ENCODE assay signal across 16 cellular contexts in the genomic region with DNA sequence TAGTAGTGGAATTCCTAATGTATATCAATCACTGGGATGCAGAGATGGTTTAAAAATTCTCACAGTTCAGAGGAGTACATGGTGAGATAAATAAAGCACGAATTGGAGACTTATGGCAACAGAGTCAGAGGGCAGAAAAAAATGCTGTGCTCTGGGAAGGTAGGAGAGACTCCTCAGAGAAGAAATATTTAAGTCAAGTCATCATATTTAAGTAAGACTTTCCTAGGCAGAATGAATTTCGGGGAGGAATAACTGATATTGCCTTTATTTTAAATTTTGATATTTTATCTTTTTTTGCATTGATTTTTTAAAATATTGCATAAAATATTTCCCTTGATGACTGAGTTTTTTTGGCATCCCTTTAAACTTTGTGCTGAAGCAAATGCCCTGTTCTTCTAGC.
DNase-seq lines count a peak whose midpoint lies in the region; ATAC-seq, FAIRE-seq and TF ChIP-seq lines count a peak whose summit lies in the region.
"Had no signal": no experiment of that assay in that cellular context is flagged by ENCODE, and none has a peak within 500 bp of the region (broad histone marks: within the 10 kb centered on the region; RNA-seq: fewer than 3 reads in every experiment).

No MANE protein-coding gene starts in this region.

- H2BK15ac ChIP-seq in IMR-90 (ENCODE audit: low read depth, low read length): no peak overlapping the region

- H3K9me3 Mint-ChIP-seq in immature natural killer cell (no peaks in the 10 kb centered on the region), nephron (peaks cover 3% of the 10 kb centered on the region)
- H3K9me3 Mint-ChIP-seq: CD4-positive, alpha-beta T cell had no signal

- no peak for TF ChIP-seq CTCF in A549 (IDR thresholded peaks at IDR 0.05)
- TF ChIP-seq CTCF in IMR-90 (conservative IDR thresholded peaks at IDR 0.05; ENCODE audit: low read depth, low read length): no peak
- no peak for TF ChIP-seq CTCF in nephron (IDR thresholded peaks at IDR 0.05; ENCODE audit: unreplicated experiment in 3 of 3)

- no peak overlapping the region for H4K91ac ChIP-seq in IMR-90 (ENCODE audit: insufficient read depth, low read depth, low read length)

- dilution Hi-C loops in IMR-90 (cut with HindIII; ENCODE audit: low sequenced_read_pairs, unreplicated experiment): no loop called here

- H3K9me3 ChIP-seq in A549: no peaks in the 10 kb centered on the region
- H3K9me3 ChIP-seq in IMR-90 (ENCODE audit: control insufficient read depth, insufficient read depth, low read length): no peaks in the 10 kb centered on the region
- H3K9me3 ChIP-seq: Caco-2 had no signal

- no peak overlapping the region for H3K18ac ChIP-seq in IMR-90 (ENCODE audit: low read depth, low read length)

- no peaks in the 10 kb centered on the region for H3K27me3 ChIP-seq in IMR-90 (ENCODE audit: control insufficient read depth, insufficient read depth, low read length)

- H3K36me3 Mint-ChIP-seq in immature natural killer cell: peaks cover 0 to 4% (median 4%) of the 10 kb centered on the region in 3 donors
- H3K36me3 Mint-ChIP-seq in nephron (ENCODE audit: low read depth): no peaks in the 10 kb centered on the region

- H3K27ac ChIP-seq in A549: no peak overlapping the region
- no peak overlapping the region for H3K27ac ChIP-seq in IMR-90 (ENCODE audit: insufficient read depth, low read length)
- H3K27ac ChIP-seq: C4-2B, GM23248 had no signal

- DNase-seq in A549 (ENCODE audit: low read depth in 1 of 2, low spot score in 1 of 2) (no peak), IMR-90 (no peak), immature natural killer cell (no peak), SIG-M5 (lab: John Stamatoyannopoulos, UW) (no peak), A172 (ENCODE audit: low spot score) (no peak)
- DNase-seq: AML-193; Caco-2; CD4-positive, alpha-beta T cell; GDM1; GM23248; HCEC 1CT had no signal

- BruUV-seq in IMR-90 (replicated peaks; lab: Mats Ljungman, UMichigan): no TSS peak

- no peak for TF ChIP-seq POLR2A in A549 (IDR thresholded peaks at IDR 0.05; ENCODE audit: low read length)
- TF ChIP-seq POLR2A in IMR-90 (IDR thresholded peaks at IDR 0.05; ENCODE audit: low read depth, low read length): no peak

- no peak overlapping the region for H3K14ac ChIP-seq in IMR-90 (replicated peaks; ENCODE audit: low read depth, low read length)

- H2BK20ac ChIP-seq in IMR-90 (ENCODE audit: low read depth, low read length): no peak overlapping the region

- no peak overlapping the region for H2AK9ac ChIP-seq in IMR-90 (replicated peaks; ENCODE audit: low read depth, low read length, poor library complexity)

- TF ChIP-seq RAD21 in A549 (conservative IDR thresholded peaks at IDR 0.05 in 1 of 2, IDR thresholded peaks at IDR 0.05 in 1 of 2) (no peak), IMR-90 (IDR thresholded peaks at IDR 0.05; ENCODE audit: low read length) (no peak)

- H3K36me3 ChIP-seq in IMR-90 (ENCODE audit: control insufficient read depth, insufficient read depth, low read length): no peaks in the 10 kb centered on the region

- ATAC-seq in A549 (no peak), IMR-90 (ENCODE audit: low read depth) (no peak)

- peak; percentile 23 for FAIRE-seq in A549 (lab: Jason Lieb, UNC)
- FAIRE-seq: A204.1, GM12892, GM18507 had no signal

- H3K27me3 Mint-ChIP-seq in immature natural killer cell (ENCODE audit: low read depth in 3 of 3): peaks cover 0 to 7% (median 0%) of the 10 kb centered on the region in 3 donors
- no peaks in the 10 kb centered on the region for H3K27me3 Mint-ChIP-seq in nephron (ENCODE audit: low read depth)

- H2AK5ac ChIP-seq in IMR-90 (ENCODE audit: low read depth, low read length): no peak overlapping the region

- no peak overlapping the region for H3K56ac ChIP-seq in IMR-90 (ENCODE audit: extremely low read depth, insufficient read depth, low read length)

- H2AFZ ChIP-seq in IMR-90 (replicated peaks; ENCODE audit: low read length, poor library complexity): no peak overlapping the region
- H2AFZ ChIP-seq: GM23248 had no signal

- H3K4me3 Mint-ChIP-seq in immature natural killer cell (peak overlapping the region; percentile 45 to 90 (median 81)), nephron (no peak overlapping the region)
- H3K4me3 Mint-ChIP-seq: CD4-positive, alpha-beta T cell had no signal

- no peak for TF ChIP-seq EP300 in A549 (IDR thresholded peaks at IDR 0.05)

- H3K4ac ChIP-seq in IMR-90 (ENCODE audit: low read depth, low read length): no peak overlapping the region

- no peak overlapping the region for H3K4me3 ChIP-seq in A549
- H3K4me3 ChIP-seq in IMR-90 (ENCODE audit: insufficient read depth, low read depth, low read length): no peak overlapping the region
- H3K4me3 ChIP-seq: GM23248 had no signal

- H4K20me1 ChIP-seq in IMR-90 (ENCODE audit: insufficient read depth, low read length): no peaks in the 10 kb centered on the region

- H3K4me1 Mint-ChIP-seq in immature natural killer cell (peaks cover 42 to 71% of the 10 kb centered on the region in 2 donors), nephron (peaks cover 23% of the 10 kb centered on the region)

- intact Hi-C loops in IMR-90 (cut with micrococcal nuclease): no loop called here

- H3K23ac ChIP-seq in IMR-90 (ENCODE audit: low read depth, low read length): no peak overlapping the region

- H3K4me1 ChIP-seq in A549 (no peaks in the 10 kb centered on the region), IMR-90 (ENCODE audit: control insufficient read depth, insufficient read depth, low read length) (no peaks in the 10 kb centered on the region)
- H3K4me1 ChIP-seq: Caco-2 had no signal

- H2BK5ac ChIP-seq in IMR-90 (ENCODE audit: low read depth, low read length, poor library complexity, severe bottlenecking): no peak overlapping the region

- no peak overlapping the region for H3K9ac ChIP-seq in IMR-90 (ENCODE audit: low read depth, low read length)
- H3K9ac ChIP-seq: GM23248 had no signal

- no peak overlapping the region for H4K5ac ChIP-seq in IMR-90 (ENCODE audit: low read depth, low read length)

- WGBS in A549 (ENCODE audit: missing lambda C conversion rate): 3% methylated on average over 2 of the region's 2 CpGs
- WGBS in IMR-90 (ENCODE audit: extremely low coverage in 2 of 2, insufficient read length in 1 of 2), 2 experiments: no CpG with 5 or more reads among the region's 2 CpGs

- POLR2A ChIA-PET in A549 (lab: Yijun Ruan, JAX) (no interaction called here), IMR-90 (lab: Charles Lee; ENCODE audit: unreplicated experiment) (no interaction called here)

- no peaks in the 10 kb centered on the region for H3K9me1 ChIP-seq in IMR-90 (ENCODE audit: insufficient read depth, low read length)

- peak overlapping the region in 2 of 6 donors; percentile 27 to 93 for H3K27ac Mint-ChIP-seq in immature natural killer cell
- peak overlapping the region in 2 of 3 experiments; percentile 87 to 89 for H3K27ac Mint-ChIP-seq in nephron
- H3K27ac Mint-ChIP-seq: CD4-positive, alpha-beta T cell had no signal

- no peak overlapping the region for H4K8ac ChIP-seq in IMR-90 (ENCODE audit: low read depth in 2 of 2, low read length in 2 of 2)

- H3K79me1 ChIP-seq in IMR-90 (ENCODE audit: low read depth in 1 of 2, low read length in 2 of 2): no peaks in the 10 kb centered on the region

- H3K4me2 ChIP-seq in A549: no peak overlapping the region
- no peak overlapping the region for H3K4me2 ChIP-seq in IMR-90 (ENCODE audit: low read depth, low read length)

- CTCF ChIA-PET in A549 (lab: Yijun Ruan, JAX) (no interaction called here), IMR-90 (lab: Yijun Ruan, JAX) (no interaction called here)

- in situ Hi-C loops in IMR-90 (cut with MboI; ENCODE audit: low sequenced_read_pairs): no loop called here

- H2BK120ac ChIP-seq in IMR-90 (ENCODE audit: low read depth, low read length): no peak overlapping the region

TF ChIP-seq in A549, 52 proteins besides CTCF, POLR2A, EP300 and RAD21:
- no peak for TF ChIP-seq CHD2 (IDR thresholded peaks at IDR 0.05; ENCODE audit: low read length, partially characterized antibody)
- peak; percentile 67 for TF ChIP-seq MAFK (IDR thresholded peaks at IDR 0.05; ENCODE audit: partially characterized antibody)

TF ChIP-seq in IMR-90, 13 proteins besides CTCF, POLR2A, EP300 and RAD21:
- peak; percentile 45; the same call in 1 of the 2 replicates for TF ChIP-seq MAFK (IDR thresholded peaks at IDR 0.05; ENCODE audit: low read depth, low read length)
- TF ChIP-seq RCOR1 (IDR thresholded peaks at IDR 0.05; ENCODE audit: insufficient replicate concordance, low read length): no peak
- no peak for TF ChIP-seq RFX5 (IDR thresholded peaks at IDR 0.05; ENCODE audit: low read depth, low read length)

Comparison
In these comparisons a context has a peak if more than half of its experiments do, and no peak if none do; other contexts are left out.
1. H3K4me3 Mint-ChIP-seq: peak in immature natural killer cell (5 of 5); none in nephron (0 of 3).